ENCODE assay signal across 8 cellular contexts in genomic region chr1:150813028-150813707, GRCh38. TPM values are rescaled to one million over a fixed set of nuclear protein-coding genes. Genes with fewer than 3 reads are reported as not detected.
DNase-seq lines count a peak whose midpoint lies in the region; ATAC-seq lines count a peak whose summit lies in the region.

No MANE protein-coding gene starts in this region.

- no peaks in the 10 kb centered on the region for H3K9me3 Mint-ChIP-seq in naive thymus-derived CD8-positive, alpha-beta T cell

- peaks cover 8 to 48% (median 22%) of the 10 kb centered on the region in 3 donors for H3K36me3 Mint-ChIP-seq in naive thymus-derived CD8-positive, alpha-beta T cell

- POLR2A ChIA-PET in naive thymus-derived CD8-positive, alpha-beta T cell (lab: Charles Lee): interaction anchor here (0.8 to 1.0 kb wide), 2 partner anchors 157 to 298 kb away, joined by 3 read pairs; partner anchors contain the start of gene FALEC

- H3K4me1 Mint-ChIP-seq in naive thymus-derived CD8-positive, alpha-beta T cell: peaks cover 1 to 3% (median 1%) of the 10 kb centered on the region in 4 donors

- H3K4me3 Mint-ChIP-seq in naive thymus-derived CD8-positive, alpha-beta T cell: no peak overlapping the region

- no peaks in the 10 kb centered on the region for H3K27me3 Mint-ChIP-seq in naive thymus-derived CD8-positive, alpha-beta T cell

- intact Hi-C loops in head of caudate nucleus (cut with DNase I): no loop called here

- peak; percentile 0 for DNase-seq in stimulated activated CD4-positive, alpha-beta T cell treated with anti-CD3 and anti-CD28 coated beads, Interleukin-2, amount 100 ng/mL, for 4 hours (ENCODE audit: low read depth)
- DNase-seq in stimulated activated CD4-positive, alpha-beta T cell treated with anti-CD3 and anti-CD28 coated beads, Interleukin-12 subunit alpha, Interleukin-12 subunit beta, amount 100 ng/mL, for 4 hours: no peak
- peak; percentile 62 for DNase-seq in NCI-H146 treated with DMSO at 0.1 percent for 48 hours (lab: John Stamatoyannopoulos, UW; ENCODE audit: unreplicated experiment)
- peak; percentile 55 for DNase-seq in UCSD-AML1 (lab: John Stamatoyannopoulos, UW; ENCODE audit: unreplicated experiment)
- DNase-seq in head of caudate nucleus: peak in 29 of 42 donors; percentile 9 to 57 (median 28)
- DNase-seq in retina: peak; percentile 12
- DNase-seq in naive thymus-derived CD8-positive, alpha-beta T cell: no peak

- no peak overlapping the region for H3K27ac Mint-ChIP-seq in naive thymus-derived CD8-positive, alpha-beta T cell

- no peak for ATAC-seq in naive thymus-derived CD8-positive, alpha-beta T cell
- ATAC-seq in HG03460 (IDR thresholded peaks at IDR 0.05; ENCODE audit: unreplicated experiment): no peak

RNA-seq across cellular contexts. Expression of gene CTSK, which starts 5.1 kb away (rescaled TPM):
- 10 to 100 TPM in 1 of 2 experiments, 1 to 10 TPM in 1; 9.0 to 11.1 TPM for total RNA-seq in naive thymus-derived CD8-positive, alpha-beta T cell
- under 1 TPM in 2 of 3 donors, not detected in 1; 0.21 to 0.84 TPM for polyA plus RNA-seq in naive thymus-derived CD8-positive, alpha-beta T cell

RNA-seq across cellular contexts. Expression of gene CTSS, which starts 47.6 kb away (rescaled TPM):
- total RNA-seq in naive thymus-derived CD8-positive, alpha-beta T cell: 10 to 100 TPM; 69.3 to 72.5 TPM
- 100 to 1,000 TPM; 111 to 137 (median 113) TPM for polyA plus RNA-seq in naive thymus-derived CD8-positive, alpha-beta T cell

Comparison
In these comparisons a context has a peak if more than half of its experiments do, and no peak if none do; other contexts are left out.
1. DNase-seq: peak in stimulated activated CD4-positive, alpha-beta T cell treated with anti-CD3 and anti-CD28 coated beads, Interleukin-2, amount 100 ng/mL, for 4 hours (single experiment), NCI-H146 treated with DMSO at 0.1 percent for 48 hours (single experiment), UCSD-AML1 (single experiment), head of caudate nucleus (29 of 42) and retina (single experiment); none in stimulated activated CD4-positive, alpha-beta T cell treated with anti-CD3 and anti-CD28 coated beads, Interleukin-12 subunit alpha, Interleukin-12 subunit beta, amount 100 ng/mL, for 4 hours (single experiment) and naive thymus-derived CD8-positive, alpha-beta T cell (0 of 10).